Comparison of ENCODE assay signal across 8 cellular contexts in genomic region chr2:54114936-54115283, GRCh38. TPM values are rescaled to one million over a fixed set of nuclear protein-coding genes. Genes with fewer than 3 reads are reported as not detected.
DNase-seq lines count a peak whose midpoint lies in the region; ATAC-seq and TF ChIP-seq lines count a peak whose summit lies in the region.

No MANE protein-coding gene starts in this region.

- peak overlapping the region; percentile 54 for H4K91ac ChIP-seq in IMR-90 (ENCODE audit: insufficient read depth, low read depth, low read length)

- peak overlapping the region; percentile 19; the same call in 1 of the 3 replicates for H2BK15ac ChIP-seq in IMR-90 (ENCODE audit: low read depth, low read length)

- peaks cover 4 to 12% of the 10 kb centered on the region in 2 experiments; a peak in 2 of 4 replicates for H3K79me1 ChIP-seq in IMR-90 (ENCODE audit: low read depth in 1 of 2, low read length in 2 of 2)

- intact Hi-C loops in IMR-90 (cut with micrococcal nuclease) (loop anchor here (2.0 kb wide), 2 partner anchors 342 to 590 kb away; partner anchors contain the start of gene SPTBN1), sciatic nerve (cut with DNase I) (no loop called here)

- POLR2A ChIA-PET in IMR-90 (lab: Charles Lee; ENCODE audit: unreplicated experiment), result interaction anchor here (0.7 kb wide), 2 partner anchors 564 to 605 kb away, joined by 5 to 14 read pairs; no protein-coding TSS in a partner anchor

- peak overlapping the region; percentile 98 for H2BK5ac ChIP-seq in IMR-90 (ENCODE audit: low read depth, low read length, poor library complexity, severe bottlenecking)

- dilution Hi-C loops in IMR-90 (cut with HindIII; ENCODE audit: low sequenced_read_pairs, unreplicated experiment), result no loop called here

- CTCF ChIA-PET in IMR-90 (lab: Yijun Ruan, JAX), result interaction anchor here (1.0 kb wide), 1 partner anchor 724 kb away, joined by 3 read pairs; no protein-coding TSS in a partner anchor

- H3K9me3 ChIP-seq in BLaER1 treated with 17β-estradiol and CSF1 and Interleukin-3, amounts not matched to agents 10 nM and 100 nM (replicated peaks in 1 of 11), result peaks cover 24 to 37% (median 34%) of the 10 kb centered on the region in 11 experiments
- H3K9me3 ChIP-seq in IMR-90 (ENCODE audit: control insufficient read depth, insufficient read depth, low read length), result no peaks in the 10 kb centered on the region

- peak overlapping the region; percentile 97 to 100 (median 99) for H3K27ac ChIP-seq in BLaER1 treated with 17β-estradiol and CSF1 and Interleukin-3, amounts not matched to agents 10 nM and 100 nM
- H3K27ac ChIP-seq in IMR-90 (ENCODE audit: insufficient read depth, low read length), result peak overlapping the region; percentile 99; the same call in 1 of the 2 replicates

- no peak overlapping the region for H2AFZ ChIP-seq in IMR-90 (replicated peaks; ENCODE audit: low read length, poor library complexity)

- peak overlapping the region; percentile 91; the same call in 1 of the 2 replicates for H3K23ac ChIP-seq in IMR-90 (ENCODE audit: low read depth, low read length)

- H3K9me3 Mint-ChIP-seq in chondrocyte (ENCODE audit: low read depth) (no peaks in the 10 kb centered on the region), nephron (peaks cover 5% of the 10 kb centered on the region)

- peak overlapping the region; percentile 99 for H3K4ac ChIP-seq in IMR-90 (ENCODE audit: low read depth, low read length)

- peaks cover 14% of the 10 kb centered on the region for H3K4me1 Mint-ChIP-seq in chondrocyte (ENCODE audit: low read depth)
- peaks cover 7% of the 10 kb centered on the region for H3K4me1 Mint-ChIP-seq in nephron

- no peak overlapping the region for H2BK20ac ChIP-seq in IMR-90 (ENCODE audit: low read depth, low read length)

- H3K9ac ChIP-seq in BLaER1 treated with 17β-estradiol and CSF1 and Interleukin-3, amounts not matched to agents 10 nM and 100 nM, result peak overlapping the region; percentile 95 to 99 (median 97)
- peak overlapping the region; percentile 97; the same call in 1 of the 2 replicates for H3K9ac ChIP-seq in IMR-90 (ENCODE audit: low read depth, low read length)

- peak overlapping the region; percentile 99 for H4K5ac ChIP-seq in IMR-90 (ENCODE audit: low read depth, low read length)

- TF ChIP-seq CTCF in IMR-90 (conservative IDR thresholded peaks at IDR 0.05; ENCODE audit: low read depth, low read length), result no peak
- TF ChIP-seq CTCF in chondrocyte (IDR thresholded peaks at IDR 0.05), result no peak
- TF ChIP-seq CTCF in nephron (IDR thresholded peaks at IDR 0.05; ENCODE audit: unreplicated experiment in 3 of 3), result no peak

- H3K4me1 ChIP-seq in BLaER1 treated with 17β-estradiol and CSF1 and Interleukin-3, amounts not matched to agents 10 nM and 100 nM, result peaks cover 7 to 11% (median 9%) of the 10 kb centered on the region in 10 experiments; a peak in 15 of 20 replicates
- no peaks in the 10 kb centered on the region for H3K4me1 ChIP-seq in IMR-90 (ENCODE audit: control insufficient read depth, insufficient read depth, low read length)

- H3K4me3 ChIP-seq in BLaER1 treated with 17β-estradiol and CSF1 and Interleukin-3, amounts not matched to agents 10 nM and 100 nM, result peak overlapping the region; percentile 66 to 79 (median 71)
- H3K4me3 ChIP-seq in IMR-90 (ENCODE audit: insufficient read depth, low read depth, low read length), result peak overlapping the region; percentile 77

- ATAC-seq in IMR-90 (ENCODE audit: low read depth) (no peak), sciatic nerve (no peak), HG03378 (IDR thresholded peaks at IDR 0.05; ENCODE audit: unreplicated experiment) (no peak)

- peak overlapping the region; percentile 100 for H3K27ac Mint-ChIP-seq in chondrocyte (ENCODE audit: unreplicated experiment)
- peak overlapping the region; percentile 99 to 100 (median 99) for H3K27ac Mint-ChIP-seq in nephron

- WGBS in IMR-90 (ENCODE audit: extremely low coverage in 2 of 2, insufficient read length in 1 of 2), 2 experiments, result no CpG with 5 or more reads among the region's 3 CpGs

- H2AK9ac ChIP-seq in IMR-90 (replicated peaks; ENCODE audit: low read depth, low read length, poor library complexity), result no peak overlapping the region

- in situ Hi-C loops in IMR-90 (cut with MboI; ENCODE audit: low sequenced_read_pairs), result loop anchor here (10.0 kb wide), 1 partner anchor 590 kb away; no protein-coding TSS in a partner anchor

- H3K36me3 ChIP-seq in BLaER1 treated with 17β-estradiol and CSF1 and Interleukin-3, amounts not matched to agents 10 nM and 100 nM, result peaks cover 0 to 31% (median 5%) of the 10 kb centered on the region in 11 experiments; a peak in 11 of 22 replicates
- H3K36me3 ChIP-seq in IMR-90 (ENCODE audit: control insufficient read depth, insufficient read depth, low read length), result no peaks in the 10 kb centered on the region

- no TSS peak for BruUV-seq in IMR-90 (replicated peaks; lab: Mats Ljungman, UMichigan)

- no peaks in the 10 kb centered on the region for H3K36me3 Mint-ChIP-seq in chondrocyte (ENCODE audit: low read depth)
- peaks cover 11% of the 10 kb centered on the region for H3K36me3 Mint-ChIP-seq in nephron (ENCODE audit: low read depth)

- peak overlapping the region; percentile 93; the same call in 1 of the 2 replicates for H3K56ac ChIP-seq in IMR-90 (ENCODE audit: extremely low read depth, insufficient read depth, low read length)

- no peak for TF ChIP-seq RAD21 in IMR-90 (IDR thresholded peaks at IDR 0.05; ENCODE audit: low read length)

- H3K14ac ChIP-seq in IMR-90 (replicated peaks; ENCODE audit: low read depth, low read length), result peak overlapping the region; percentile 99

- peak overlapping the region; percentile 55 to 82 (median 72) for H3K4me2 ChIP-seq in BLaER1 treated with 17β-estradiol and CSF1 and Interleukin-3, amounts not matched to agents 10 nM and 100 nM
- H3K4me2 ChIP-seq in IMR-90 (ENCODE audit: low read depth, low read length), result peak overlapping the region; percentile 70

- no peaks in the 10 kb centered on the region for H3K27me3 ChIP-seq in BLaER1 treated with 17β-estradiol and CSF1 and Interleukin-3, amounts not matched to agents 10 nM and 100 nM
- H3K27me3 ChIP-seq in IMR-90 (ENCODE audit: control insufficient read depth, insufficient read depth, low read length), result no peaks in the 10 kb centered on the region

- H3K4me3 Mint-ChIP-seq in chondrocyte (ENCODE audit: unreplicated experiment) (peak overlapping the region; percentile 82), nephron (peak overlapping the region; percentile 92 to 97 (median 92))

- no peaks in the 10 kb centered on the region for H4K20me1 ChIP-seq in BLaER1 treated with 17β-estradiol and CSF1 and Interleukin-3, amounts not matched to agents 10 nM and 100 nM
- no peaks in the 10 kb centered on the region for H4K20me1 ChIP-seq in IMR-90 (ENCODE audit: insufficient read depth, low read length)

- no peak for DNase-seq in IMR-90
- no peak for DNase-seq in chondrocyte (ENCODE audit: low spot score)
- no peak for DNase-seq in sciatic nerve (ENCODE audit: low spot score)
- DNase-seq in NCI-H1417 (lab: John Stamatoyannopoulos, UW), result no peak
- no peak for DNase-seq in ecto neural progenitor cell (ENCODE audit: low spot score)

- H4K8ac ChIP-seq in IMR-90 (ENCODE audit: low read depth in 2 of 2, low read length in 2 of 2), result peak overlapping the region; percentile 90 to 99

- no peak overlapping the region; the same call in 1 of the 2 replicates for H3K18ac ChIP-seq in IMR-90 (ENCODE audit: low read depth, low read length)

- H2BK120ac ChIP-seq in IMR-90 (ENCODE audit: low read depth, low read length), result peak overlapping the region; percentile 92

- no peak for TF ChIP-seq POLR2A in IMR-90 (IDR thresholded peaks at IDR 0.05; ENCODE audit: low read depth, low read length)

- H3K27me3 Mint-ChIP-seq in chondrocyte (ENCODE audit: low read depth) (no peaks in the 10 kb centered on the region), nephron (ENCODE audit: low read depth) (no peaks in the 10 kb centered on the region)

- H2AK5ac ChIP-seq in IMR-90 (ENCODE audit: low read depth, low read length), result peak overlapping the region; percentile 55; the same call in 1 of the 2 replicates

- no peaks in the 10 kb centered on the region for H3K9me1 ChIP-seq in IMR-90 (ENCODE audit: insufficient read depth, low read length)

TF ChIP-seq in IMR-90, 13 proteins besides CTCF, POLR2A, EP300 and RAD21:
- no peak for TF ChIP-seq NFE2L2 (IDR thresholded peaks at IDR 0.05; ENCODE audit: low read depth, low read length)
- no peak for TF ChIP-seq USF2 (IDR thresholded peaks at IDR 0.05; ENCODE audit: low read depth, low read length)
- peak; percentile 32; the same call in 1 of the 2 replicates for TF ChIP-seq CEBPB (IDR thresholded peaks at IDR 0.05; ENCODE audit: low read depth, low read length)
- no peak for TF ChIP-seq FOS (IDR thresholded peaks at IDR 0.05; ENCODE audit: low read depth, low read length)
- no peak for TF ChIP-seq SMC3 (IDR thresholded peaks at IDR 0.05; ENCODE audit: low read depth, low read length)
- TF ChIP-seq MXI1 (IDR thresholded peaks at IDR 0.05; ENCODE audit: borderline replicate concordance, low read depth, low read length), result no peak

RNA-seq across cellular contexts. Expression of gene ACYP2, which starts 0.5 kb away (rescaled TPM):
- 3.9 and 5.8 TPM in 2 replicates for total RNA-seq in IMR-90 (2012; rRNA removed)
- polyA plus RNA-seq in IMR-90 (2012; rRNA removed), result 5.9 and 7.4 TPM in 2 replicates
- 3.6 and 5.3 TPM in 2 replicates for polyA plus RNA-seq in IMR-90 (2012; cell fraction: cytosol; rRNA removed)
- 1.6 and 3.7 TPM in 2 replicates for polyA plus RNA-seq in IMR-90 (2012; cell fraction: nucleus; rRNA removed; ENCODE audit: low replicate concordance)
- 6.5 to 9.1 TPM (median 7.7 TPM) in 3 replicates for total RNA-seq in chondrocyte
- total RNA-seq in sciatic nerve, result 19.7 TPM
